ENCODE assay signal across 24 cellular contexts in genomic region chr7:107907790-107908189, GRCh38. TPM values are rescaled to one million over a fixed set of nuclear protein-coding genes. Genes with fewer than 3 reads are reported as not detected.
DNase-seq lines count a peak whose midpoint lies in the region; ATAC-seq, FAIRE-seq and TF ChIP-seq lines count a peak whose summit lies in the region.
"Had no signal": no experiment of that assay in that cellular context is flagged by ENCODE, and none has a peak within 500 bp of the region (broad histone marks: within the 10 kb centered on the region; RNA-seq: fewer than 3 reads in every experiment).

No MANE protein-coding gene starts in this region.

- H3K9me3 ChIP-seq in liver (ENCODE audit: control insufficient read depth in 4 of 4, low read length in 3 of 4) (no peaks in the 10 kb centered on the region), HepG2 (ENCODE audit: low read length) (no peaks in the 10 kb centered on the region), lower lobe of right lung (no peaks in the 10 kb centered on the region)
- H3K9me3 ChIP-seq: body of pancreas, psoas muscle, upper lobe of left lung had no signal

- H4K20me1 ChIP-seq in HepG2 (ENCODE audit: insufficient read depth, low read length) = no peaks in the 10 kb centered on the region

- no peak overlapping the region for H3K4me3 ChIP-seq in liver (ENCODE audit: low read depth in 1 of 3, low read length in 3 of 3)
- no peak overlapping the region for H3K4me3 ChIP-seq in HepG2 (replicated peaks in 1 of 3; ENCODE audit: insufficient read depth in 1 of 3, low read depth in 2 of 3, low read length in 3 of 3)
- no peak overlapping the region for H3K4me3 ChIP-seq in lower lobe of right lung
- H3K4me3 ChIP-seq: BLaER1 treated with 17β-estradiol and CSF1 and Interleukin-3, amounts not matched to agents 10 nM and 100 nM; body of pancreas; psoas muscle; upper lobe of left lung had no signal

- H3K9ac ChIP-seq in liver (ENCODE audit: low read depth in 1 of 2, low read length in 2 of 2) (no peak overlapping the region), HepG2 (ENCODE audit: insufficient read depth, low read depth, low read length) (no peak overlapping the region)
- H3K9ac ChIP-seq: BLaER1 treated with 17β-estradiol and CSF1 and Interleukin-3, amounts not matched to agents 10 nM and 100 nM had no signal

- H3K36me3 ChIP-seq in liver (ENCODE audit: control insufficient read depth in 4 of 4, insufficient read depth in 3 of 4, low read depth in 1 of 4, low read length in 3 of 4) (peaks cover 2 to 46% (median 29%) of the 10 kb centered on the region in 4 donors), HepG2 (replicated peaks in 1 of 2; ENCODE audit: control insufficient read depth in 1 of 2, insufficient read depth in 2 of 2, low read length in 2 of 2) (peaks cover 9 to 89% of the 10 kb centered on the region in 2 experiments), lower lobe of right lung (peaks cover 88% of the 10 kb centered on the region)

- TF ChIP-seq CTCF in liver (IDR thresholded peaks at IDR 0.05; ENCODE audit: low read depth, low read length, missing input control) (no peak), HepG2 (CRISPR knock-in tag; IDR thresholded peaks at IDR 0.05) (no peak), lower lobe of right lung (IDR thresholded peaks at IDR 0.05) (no peak)

- POLR2A ChIA-PET in HepG2 (lab: Yijun Ruan, JAX) = no interaction called here

- DNase-seq in HepG2 (ENCODE audit: low spot score) (no peak), lower lobe of right lung (no peak), middle frontal gyrus (ENCODE audit: extremely low spot score, low spot score) (no peak), mesenteric fat pad (ENCODE audit: low spot score) (no peak)
- DNase-seq: activated CD8-positive, alpha-beta T cell treated with anti-CD3 and anti-CD28 coated beads for 36 hours; activated effector memory CD4-positive, alpha-beta T cell treated with anti-CD3 and anti-CD28 coated beads, Interleukin-2, amount 50 U/mL, for 16 hours; body of pancreas; DND-41; hippocampal formation; Kasumi-1; NCI-H1092 treated with DMSO at 0.1 percent for 48 hours; NCI-H2081; NCI-H345; NCI-H774; psoas muscle; small intestine; stimulated activated CD4-positive, alpha-beta T cell treated with anti-CD3 and anti-CD28 coated beads, Interleukin-2, amount 100 ng/mL, for 24 hours had no signal

- no peaks in the 10 kb centered on the region for H3K27me3 Mint-ChIP-seq in dendritic cell treated with granulocyte-macrophage colony-stimulating factor and Interleukin-4, amounts not matched to agents 40 ng/mL and 50 ng/mL, for 4 days
- H3K27me3 Mint-ChIP-seq: activated CD8-positive, alpha-beta T cell treated with anti-CD3 and anti-CD28 coated beads for 36 hours had no signal

- H3K4me1 Mint-ChIP-seq in dendritic cell treated with granulocyte-macrophage colony-stimulating factor and Interleukin-4, amounts not matched to agents 40 ng/mL and 50 ng/mL, for 4 days (ENCODE audit: low read depth) = peaks cover 33% of the 10 kb centered on the region

- CTCF ChIA-PET in HepG2 (lab: Yijun Ruan, JAX; ENCODE audit: low intra/inter-chr PET ratio, low total read pairs) = no interaction called here

- H3K27me3 ChIP-seq in liver (ENCODE audit: control insufficient read depth in 4 of 4, insufficient read depth in 4 of 4, low read length in 3 of 4) (no peaks in the 10 kb centered on the region), HepG2 (ENCODE audit: control insufficient read depth in 1 of 2, insufficient read depth in 2 of 2, low read length in 2 of 2) (no peaks in the 10 kb centered on the region), lower lobe of right lung (ENCODE audit: low read depth) (no peaks in the 10 kb centered on the region)
- H3K27me3 ChIP-seq: BLaER1 treated with 17β-estradiol and CSF1 and Interleukin-3, amounts not matched to agents 10 nM and 100 nM; body of pancreas; upper lobe of left lung had no signal

- intact Hi-C loops in HepG2 (cut with micrococcal nuclease; ENCODE audit: unreplicated experiment) = no loop called here
- intact Hi-C loops in dendritic cell treated with granulocyte-macrophage colony-stimulating factor and Interleukin-4, amounts not matched to agents 40 ng/mL and 50 ng/mL, for 4 days (cut with micrococcal nuclease) = loop anchor here (10.0 kb wide), 1 partner anchor 733 kb away; no protein-coding TSS in a partner anchor
- intact Hi-C loops in lower lobe of right lung (cut with DNase I) = no loop called here

- peak overlapping the region; percentile 17 to 44 for H3K27ac ChIP-seq in liver (ENCODE audit: low read depth in 1 of 2, low read length in 2 of 2)
- H3K27ac ChIP-seq in HepG2 (ENCODE audit: extremely low read length, insufficient read depth, low read length) = no peak overlapping the region
- H3K27ac ChIP-seq in lower lobe of right lung = peak overlapping the region; percentile 26
- H3K27ac ChIP-seq: body of pancreas, epithelial cell of prostate, psoas muscle had no signal

- no peak for FAIRE-seq in HepG2 (lab: Jason Lieb, UNC)
- FAIRE-seq: small intestine had no signal

- no peak for TF ChIP-seq EP300 in HepG2 (IDR thresholded peaks at IDR 0.05; ENCODE audit: low read depth in 2 of 2, low read length in 2 of 2)
- no peak for TF ChIP-seq EP300 in HepG2 (CRISPR knock-in tag; IDR thresholded peaks at IDR 0.05; ENCODE audit: borderline replicate concordance)

- H3K27ac Mint-ChIP-seq in dendritic cell treated with granulocyte-macrophage colony-stimulating factor and Interleukin-4, amounts not matched to agents 40 ng/mL and 50 ng/mL, for 4 days = peak overlapping the region; percentile 51
- H3K27ac Mint-ChIP-seq: activated CD8-positive, alpha-beta T cell treated with anti-CD3 and anti-CD28 coated beads for 36 hours had no signal

- H3K4me1 ChIP-seq in liver (ENCODE audit: control insufficient read depth in 4 of 4, insufficient read depth in 4 of 4, low read length in 3 of 4) (peaks cover 4 to 15% (median 12%) of the 10 kb centered on the region in 4 donors), HepG2 (ENCODE audit: insufficient read depth, low read length) (no peaks in the 10 kb centered on the region), lower lobe of right lung (peaks cover 10% of the 10 kb centered on the region)

- H2AFZ ChIP-seq in HepG2 (ENCODE audit: low read length) = no peak overlapping the region

- in situ Hi-C loops in HepG2 (cut with HindIII; ENCODE audit: extremely low pct_ligation_motif_present, low pct_unique_long_range_greater_than_20kb) = no loop called here

- peak overlapping the region; percentile 33 for H3K4me3 Mint-ChIP-seq in dendritic cell treated with granulocyte-macrophage colony-stimulating factor and Interleukin-4, amounts not matched to agents 40 ng/mL and 50 ng/mL, for 4 days
- H3K4me3 Mint-ChIP-seq: activated CD8-positive, alpha-beta T cell treated with anti-CD3 and anti-CD28 coated beads for 36 hours had no signal

- no peak for ATAC-seq in HepG2
- ATAC-seq in lower lobe of right lung = peak; percentile 67 to 70
- ATAC-seq in HG02973 (IDR thresholded peaks at IDR 0.05; ENCODE audit: unreplicated experiment) = no peak
- ATAC-seq in GM18502 (IDR thresholded peaks at IDR 0.05; ENCODE audit: poor library complexity, unreplicated experiment) = no peak
- ATAC-seq: activated CD8-positive, alpha-beta T cell treated with anti-CD3 and anti-CD28 coated beads for 36 hours; body of pancreas had no signal

- H3K79me2 ChIP-seq in HepG2 (ENCODE audit: insufficient read depth, low read length) = no peaks in the 10 kb centered on the region

- 82% methylated on average over 2 of the region's 2 CpGs for whole genome bisulfite sequencing in liver
- WGBS in HepG2 (ENCODE audit: low lambda C conversion rate) = 95% methylated on average over 2 of the region's 2 CpGs

- H3K36me3 Mint-ChIP-seq in dendritic cell treated with granulocyte-macrophage colony-stimulating factor and Interleukin-4, amounts not matched to agents 40 ng/mL and 50 ng/mL, for 4 days (ENCODE audit: low read depth) = peaks cover 89% of the 10 kb centered on the region

- peaks cover 8% of the 10 kb centered on the region for H3K9me3 Mint-ChIP-seq in dendritic cell treated with granulocyte-macrophage colony-stimulating factor and Interleukin-4, amounts not matched to agents 40 ng/mL and 50 ng/mL, for 4 days
- H3K9me3 Mint-ChIP-seq: activated CD8-positive, alpha-beta T cell treated with anti-CD3 and anti-CD28 coated beads for 36 hours had no signal

- no peak overlapping the region for H3K4me2 ChIP-seq in HepG2 (ENCODE audit: low read depth, low read length)

- BruUV-seq in HepG2 (replicated peaks; lab: Mats Ljungman, UMichigan) = no TSS peak

- TF ChIP-seq RAD21 in liver (IDR thresholded peaks at IDR 0.05) (no peak), HepG2 (CRISPR knock-in tag; IDR thresholded peaks at IDR 0.05) (no peak)

- no peak for TF ChIP-seq POLR2A in HepG2 (IDR thresholded peaks at IDR 0.05; ENCODE audit: insufficient read depth in 1 of 2, low read depth in 2 of 2, low read length in 2 of 2)

TF ChIP-seq in liver, 16 proteins besides CTCF, POLR2A, EP300 and RAD21 (continues in another document):
- no peak for TF ChIP-seq TAF1 (conservative IDR thresholded peaks at IDR 0.05)

RNA-seq across cellular contexts. Expression of gene DLD, which starts 16.8 kb away (rescaled TPM):
- 10 to 100 TPM; 49.4 to 78.1 TPM for total RNA-seq in liver
- polyA plus RNA-seq in liver = 100 to 1,000 TPM in 1 of 2 donors, 10 to 100 TPM in 1; 56.1 to 121 TPM
- total RNA-seq in HepG2 (2016; rRNA removed; fragmentation: Illumina TruSeq; extraction: Trizol) = 95.2 and 128 TPM in 2 replicates
- 4.0 and 6.8 TPM in 2 replicates for total RNA-seq in HepG2 (2016; cell fraction: cytosol; rRNA removed; fragmentation: Illumina TruSeq; extraction: Trizol; ENCODE audit: low read depth)
- 89.3 and 126 TPM in 2 replicates for total RNA-seq in HepG2 (2016; cell fraction: insoluble cytoplasmic fraction; rRNA removed; fragmentation: Illumina TruSeq; extraction: Trizol)
- total RNA-seq in HepG2 (2016; cell fraction: membrane; rRNA removed; fragmentation: Illumina TruSeq; extraction: Trizol) = 14.2 and 16.2 TPM in 2 replicates
- 61.9 and 75.0 TPM in 2 replicates for total RNA-seq in HepG2 (2016; cell fraction: nucleus; rRNA removed; fragmentation: Illumina TruSeq; extraction: Trizol)
- polyA plus RNA-seq in HepG2 (2011; rRNA removed) = 49.1 and 56.8 TPM in 2 replicates
- polyA plus RNA-seq in HepG2 (2011; cell fraction: cytosol; rRNA removed) = 55.9 and 73.4 TPM in 2 replicates
- polyA plus RNA-seq in HepG2 (2011; cell fraction: nucleus; rRNA removed) = 25.3 and 27.2 TPM in 2 replicates
- polyA plus RNA-seq in HepG2 (2012) = 72.7 and 78.6 TPM in 2 replicates
- 5.4 and 5.8 TPM in 2 replicates for polyA plus RNA-seq in HepG2 (2016; cell fraction: cytosol; fragmentation: Illumina TruSeq; extraction: Trizol; ENCODE audit: low read depth)
- polyA plus RNA-seq in HepG2 (2016; cell fraction: insoluble cytoplasmic fraction; fragmentation: Illumina TruSeq; extraction: Trizol; ENCODE audit: low read depth) = 120 and 143 TPM in 2 replicates
- 9.0 and 13.3 TPM in 2 replicates for polyA plus RNA-seq in HepG2 (2016; cell fraction: membrane; fragmentation: Illumina TruSeq; extraction: Trizol; ENCODE audit: low read depth)
- 59.8 and 70.0 TPM in 2 replicates for polyA plus RNA-seq in HepG2 (2016; cell fraction: nucleus; fragmentation: Illumina TruSeq; extraction: Trizol; ENCODE audit: insufficient read depth, low read depth)
- polyA minus RNA-seq in HepG2 (2011; rRNA and poly(A)+ RNA removed; ENCODE audit: low replicate concordance) = 41.9 and 55.9 TPM in 2 replicates
- 27.3 and 39.1 TPM in 2 replicates for polyA minus RNA-seq in HepG2 (2011; cell fraction: cytosol; rRNA and poly(A)+ RNA removed)
- polyA minus RNA-seq in HepG2 (2011; cell fraction: nucleus; rRNA and poly(A)+ RNA removed) = 49.2 and 53.0 TPM in 2 replicates
- 64.1 TPM for total RNA-seq in lower lobe of right lung
- total RNA-seq in mesenteric fat pad = 107 TPM

Comparison
In these comparisons a context has a peak if more than half of its experiments do, and no peak if none do; other contexts are left out.
1. ATAC-seq: peak in lower lobe of right lung (2 of 2); none in HepG2 (single experiment), HG02973 (single experiment) and GM18502 (single experiment).